Comparison of ENCODE assay signal across 8 cellular contexts in genomic region chr9:136245194-136246150, GRCh38. TPM values are rescaled to one million over a fixed set of nuclear protein-coding genes. Genes with fewer than 3 reads are reported as not detected.
DNase-seq lines count a peak whose midpoint lies in the region; ATAC-seq, FAIRE-seq and TF ChIP-seq lines count a peak whose summit lies in the region.

TSS of gene QSOX2 (minus strand) at chr9:136245812. CDS start at chr9:136245803, 9 bp downstream.

- DNase-seq in NCI-H1417 (lab: John Stamatoyannopoulos, UW) (peak; percentile 74 to 92 (median 82)), T-helper 22 cell (ENCODE audit: low read depth) (peak; percentile 70), ascending aorta (ENCODE audit: low spot score in 2 of 2) (peak; percentile 18 to 87), right cardiac atrium (peak; percentile 83 to 94 (median 94)), putamen (ENCODE audit: low spot score) (peak; percentile 79), urothelium cell line (ENCODE audit: low spot score) (peak; percentile 93)

- H3K9me3 ChIP-seq in DOHH2 (ENCODE audit: control insufficient read depth, insufficient read depth, low read length) (no peaks in the 10 kb centered on the region), HEK293 (ENCODE audit: control insufficient read depth, insufficient read depth, low read depth, low read length) (no peaks in the 10 kb centered on the region), ascending aorta (no peaks in the 10 kb centered on the region), right cardiac atrium (ENCODE audit: control insufficient read depth, low read length) (no peaks in the 10 kb centered on the region)

- peak within 1 kb of the TSS; percentile 97 for H3K4me3 ChIP-seq in DOHH2 (ENCODE audit: low read length)
- peak within 1 kb of the TSS; percentile 70 for H3K4me3 ChIP-seq in HEK293 (ENCODE audit: low read depth, low read length)
- peak within 1 kb of the TSS; percentile 69 to 94 for H3K4me3 ChIP-seq in ascending aorta
- H3K4me3 ChIP-seq in right cardiac atrium (ENCODE audit: low read length) = peak within 1 kb of the TSS; percentile 95

- CTCF ChIA-PET in HEK293 (lab: Yijun Ruan, JAX) = interaction anchor here (0.6 to 1.0 kb wide), 4 partner anchors 36 to 103 kb away, joined by 3 to 4 read pairs (median 4); no protein-coding TSS in a partner anchor

- H3F3A ChIP-seq in DOHH2 (ENCODE audit: control insufficient read depth, insufficient read depth) = peaks cover 34% of the 10 kb centered on the region

- no peaks in the 10 kb centered on the region; the same call in 1 of the 2 replicates for H4K20me1 ChIP-seq in DOHH2 (ENCODE audit: control insufficient read depth, insufficient read depth, low read depth, low read length)

- peak within 1 kb of the TSS; percentile 100 for H3K4me2 ChIP-seq in DOHH2 (ENCODE audit: low read length)

- H3K4me1 ChIP-seq in DOHH2 (ENCODE audit: control insufficient read depth, low read length) (peaks cover 50% of the 10 kb centered on the region), HEK293 (ENCODE audit: control insufficient read depth, insufficient read depth, low read length) (0 out of 2 replicates have a peak, but pooled peaks cover 2% of the 10 kb centered on the region), ascending aorta (peaks cover 5 to 14% of the 10 kb centered on the region in 2 donors), right cardiac atrium (ENCODE audit: control insufficient read depth, insufficient read depth, low read length) (peaks cover 6% of the 10 kb centered on the region)

- TF ChIP-seq CTCF in DOHH2 (IDR thresholded peaks at IDR 0.05; ENCODE audit: low read depth, low read length, poor library complexity, severe bottlenecking) (no peak), HEK293 (tag by site-specific recombination; IDR thresholded peaks at IDR 0.05) (0 out of 2 replicates have a peak, but pooled peaks have one; percentile 26), ascending aorta (IDR thresholded peaks at IDR 0.05) (no peak)

- no peak for FAIRE-seq in urothelium cell line (lab: Jason Lieb, UNC)

- under 1% methylated on average over 113 of the region's 113 CpGs for WGBS in right cardiac atrium

- H3K27me3 ChIP-seq in DOHH2 (ENCODE audit: control insufficient read depth, low read length) (no peaks in the 10 kb centered on the region; the same call in 1 of the 2 replicates), ascending aorta (no peaks in the 10 kb centered on the region), right cardiac atrium (ENCODE audit: control insufficient read depth, insufficient read depth) (no peaks in the 10 kb centered on the region)

- H3K79me2 ChIP-seq in DOHH2 (ENCODE audit: control insufficient read depth, low read length) = peaks cover 50% of the 10 kb centered on the region

- POLR2A ChIA-PET in HEK293 (lab: Yijun Ruan, JAX) = interaction anchor here (1.0 to 1.3 kb wide), 2 partner anchors 22 to 284 kb away, joined by 3 to 5 read pairs; partner anchors contain the start of gene UBAC1

- H3K36me3 ChIP-seq in DOHH2 (ENCODE audit: control insufficient read depth, low read length) (peaks cover 43% of the 10 kb centered on the region), HEK293 (ENCODE audit: control insufficient read depth in 2 of 2, insufficient read depth in 1 of 2, low read length in 2 of 2) (peaks cover 0 to 8% of the 10 kb centered on the region in 2 experiments; a peak in 1 of 3 replicates), ascending aorta (no peaks in the 10 kb centered on the region)

- H3K9me2 ChIP-seq in DOHH2 (replicated peaks; ENCODE audit: control insufficient read depth, low read length) = no peaks in the 10 kb centered on the region

- peak; percentile 89 to 91 for ATAC-seq in right cardiac atrium

- intact Hi-C loops in ascending aorta (cut with DNase I) (loop anchor here (2.0 kb wide), 1 partner anchor 127 kb away; the partner anchor contains the start of gene TMEM250), right cardiac atrium (cut with DNase I) (no loop called here)

- H3K27ac ChIP-seq in DOHH2 (ENCODE audit: low read depth, low read length) (peak within 1 kb of the TSS; percentile 99), HEK293 (ENCODE audit: extremely low read depth, low read depth, low read length) (peak within 1 kb of the TSS; percentile 60; the same call in 1 of the 2 replicates), ascending aorta (peak within 1 kb of the TSS in 1 of 2 donors; percentile 3), right cardiac atrium (ENCODE audit: low read length) (no peak within 1 kb of the TSS)

TF ChIP-seq in HEK293, 187 proteins besides CTCF, POLR2A, EP300 and RAD21 (continues in another document):
- TF ChIP-seq SP2 (tag by site-specific recombination; IDR thresholded peaks at IDR 0.05) = peak; percentile 26; the same call in 1 of the 2 replicates
- peak; percentile 46; the same call in 1 of the 2 replicates for TF ChIP-seq KLF10 (tag by site-specific recombination; IDR thresholded peaks at IDR 0.05)
- no peak for TF ChIP-seq ZNF211 (tag by site-specific recombination; IDR thresholded peaks at IDR 0.05; ENCODE audit: low read depth)
- TF ChIP-seq KLF9 (tag by site-specific recombination; IDR thresholded peaks at IDR 0.05; ENCODE audit: low read depth) = peak; percentile 30; the same call in 1 of the 2 replicates
- TF ChIP-seq SP3 (tag by site-specific recombination; IDR thresholded peaks at IDR 0.05) = peak; percentile 53
- TF ChIP-seq ZBTB26 (tag by site-specific recombination; optimal IDR thresholded peaks at IDR 0.05) = peak; percentile 90
- TF ChIP-seq ZFHX2 (tag by site-specific recombination; conservative IDR thresholded peaks at IDR 0.05) = peak; percentile 68
- no peak for TF ChIP-seq ZNF433 (tag by site-specific recombination; IDR thresholded peaks at IDR 0.05; ENCODE audit: low read depth)
- no peak for TF ChIP-seq ZNF214 (tag by site-specific recombination; IDR thresholded peaks at IDR 0.05; ENCODE audit: borderline replicate concordance)
- TF ChIP-seq ZBTB1 (tag by site-specific recombination; IDR thresholded peaks at IDR 0.05) = no peak
- peak; percentile 46; the same call in 1 of the 2 replicates for TF ChIP-seq PATZ1 (tag by site-specific recombination; IDR thresholded peaks at IDR 0.05)
- TF ChIP-seq KLF8 (tag by site-specific recombination; IDR thresholded peaks at IDR 0.05) = peak; percentile 50; the same call in 1 of the 2 replicates
- TF ChIP-seq ZNF362 (tag by site-specific recombination; IDR thresholded peaks at IDR 0.05) = no peak
- peak; percentile 34; the same call in 1 of the 2 replicates for TF ChIP-seq EGR2 (tag by site-specific recombination; IDR thresholded peaks at IDR 0.05; ENCODE audit: low read depth)
- TF ChIP-seq ZNF701 (tag by site-specific recombination; IDR thresholded peaks at IDR 0.05) = no peak
- TF ChIP-seq ZNF645 (tag by site-specific recombination; IDR thresholded peaks at IDR 0.05) = no peak
- peak; percentile 70 for TF ChIP-seq GLIS2 (tag by site-specific recombination; IDR thresholded peaks at IDR 0.05)
- TF ChIP-seq ZNF112 (tag by site-specific recombination; IDR thresholded peaks at IDR 0.05) = no peak
- peak; percentile 91 for TF ChIP-seq ZBTB20 (tag by site-specific recombination; IDR thresholded peaks at IDR 0.05)
- no peak for TF ChIP-seq GLI2 (tag by site-specific recombination; IDR thresholded peaks at IDR 0.05; ENCODE audit: borderline replicate concordance, low read depth)
- peak; percentile 42; the same call in 1 of the 2 replicates for TF ChIP-seq KLF1 (tag by site-specific recombination; IDR thresholded peaks at IDR 0.05)

RNA-seq across cellular contexts. Expression of gene QSOX2, which starts in this region (rescaled TPM):
- total RNA-seq in ascending aorta = 3.7 TPM
- total RNA-seq in right cardiac atrium = 1 to 10 TPM; 5.3 to 9.0 (median 7.5) TPM
- polyA plus RNA-seq in right cardiac atrium = 4.5 TPM
